9 cellular contexts compared by ENCODE assay signal in the genomic region with DNA sequence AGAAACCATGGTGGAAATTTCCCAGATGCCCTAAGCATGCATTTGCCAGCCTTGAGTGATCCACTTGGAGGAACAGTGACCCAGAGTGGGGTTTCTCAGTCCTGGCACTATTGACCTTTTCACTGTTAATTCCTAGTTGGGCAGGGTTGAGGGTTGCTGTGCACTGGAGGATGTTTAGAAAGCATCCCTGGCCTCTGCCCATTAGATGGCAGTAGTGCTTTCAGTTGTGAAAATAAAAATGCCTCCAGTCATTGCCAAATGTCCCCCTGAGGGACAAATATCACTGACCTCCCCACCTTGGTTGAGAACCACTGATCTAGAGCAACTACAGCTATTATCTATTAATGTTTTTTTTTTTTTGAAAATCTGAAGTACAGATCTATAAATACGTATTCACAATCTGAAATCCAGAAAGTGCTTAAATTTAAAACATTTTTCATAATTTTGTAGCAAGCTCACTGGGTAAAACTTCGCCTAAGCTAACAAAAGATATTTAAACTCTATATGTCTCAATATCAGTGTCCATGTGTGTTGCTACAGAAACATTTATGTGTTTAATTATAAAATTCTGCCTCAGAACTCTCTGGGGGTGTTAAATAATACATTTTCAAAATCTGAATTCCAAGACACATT. TPM values are rescaled to one million over a fixed set of nuclear protein-coding genes. Genes with fewer than 3 reads are reported as not detected.
DNase-seq lines count a peak whose midpoint lies in the region; ATAC-seq, FAIRE-seq and TF ChIP-seq lines count a peak whose summit lies in the region.
"Had no signal": no experiment of that assay in that cellular context is flagged by ENCODE, and none has a peak within 500 bp of the region (broad histone marks: within the 10 kb centered on the region; RNA-seq: fewer than 3 reads in every experiment).

No MANE protein-coding gene starts in this region.

- no peak overlapping the region for H3T11ph ChIP-seq in H9 (ENCODE audit: low read length)

- H2BK12ac ChIP-seq in H9 (ENCODE audit: insufficient read length, low read depth, low read length): no peak overlapping the region

- no peaks in the 10 kb centered on the region for H3K4me1 ChIP-seq in H9 (ENCODE audit: insufficient read depth, low read length)
- no peaks in the 10 kb centered on the region for H3K4me1 ChIP-seq in CD8-positive, alpha-beta T cell (ENCODE audit: insufficient read depth, low read length)

- no peaks in the 10 kb centered on the region for H3K79me1 ChIP-seq in H9 (ENCODE audit: insufficient read depth, low read depth, low read length, poor library complexity, severe bottlenecking)

- no peak overlapping the region for H4K5ac ChIP-seq in H9 (ENCODE audit: insufficient read length, low read depth, low read length)

- peaks cover 0 to 7% of the 10 kb centered on the region in 2 experiments; a peak in 2 of 4 replicates for H3K4me1 Mint-ChIP-seq in H9
- H3K4me1 Mint-ChIP-seq in CD8-positive, alpha-beta T cell (ENCODE audit: low read depth): no peaks in the 10 kb centered on the region

- no peak overlapping the region for H4K91ac ChIP-seq in H9 (ENCODE audit: insufficient read length, low read depth, low read length)

- TF ChIP-seq CTCF in H9 (conservative IDR thresholded peaks at IDR 0.05): peak; percentile 81
- no peak for TF ChIP-seq CTCF in CD8-positive, alpha-beta T cell (IDR thresholded peaks at IDR 0.05)

- H3K79me2 ChIP-seq in H9 (ENCODE audit: insufficient read depth, low read length): no peaks in the 10 kb centered on the region

- H3K23me2 ChIP-seq in H9 (ENCODE audit: insufficient read length, low read depth, low read length, poor library complexity, severe bottlenecking): no peaks in the 10 kb centered on the region

- H3K4me2 ChIP-seq in H9 (ENCODE audit: insufficient read depth, insufficient read length, low read length): no peak overlapping the region

- H2BK15ac ChIP-seq in H9 (ENCODE audit: low read depth, low read length): no peak overlapping the region

- POLR2A ChIA-PET in CD8-positive, alpha-beta T cell (lab: Charles Lee): no interaction called here

- H3K27ac ChIP-seq in H9 (ENCODE audit: insufficient read length, low read depth, low read length): no peak overlapping the region
- no peak overlapping the region for H3K27ac ChIP-seq in CD8-positive, alpha-beta T cell (ENCODE audit: low read depth, low read length)
- H3K27ac ChIP-seq: thoracic aorta had no signal

- H3K18ac ChIP-seq in H9 (ENCODE audit: insufficient read length, low read depth, low read length): no peak overlapping the region

- H3K36me3 ChIP-seq in CD8-positive, alpha-beta T cell (ENCODE audit: insufficient read depth, low read length): no peaks in the 10 kb centered on the region
- H3K36me3 ChIP-seq: thoracic aorta had no signal

- H4K8ac ChIP-seq in H9 (replicated peaks; ENCODE audit: insufficient read length, low read depth, low read length): no peak overlapping the region

- H3K56ac ChIP-seq in H9 (ENCODE audit: insufficient read length, low read depth, low read length): no peak overlapping the region

- no CpG with 5 or more reads among the region's 2 CpGs for WGBS in H9 (ENCODE audit: extremely low coverage, insufficient read length, low lambda C conversion rate)

- CTCF ChIA-PET in CD8-positive, alpha-beta T cell (lab: Charles Lee): interaction anchor here (0.6 to 1.7 kb wide), 3 partner anchors 10 to 269 kb away, joined by 3 to 4 read pairs (median 4); no protein-coding TSS in a partner anchor

- H3K14ac ChIP-seq in H9 (ENCODE audit: insufficient read depth, low read length): no peak overlapping the region

- H3K9me3 Mint-ChIP-seq in H9: 0 out of 5 replicates have a peak, but pooled peaks cover 0 to 2% of the 10 kb centered on the region in 2 experiments
- H3K9me3 Mint-ChIP-seq in CD8-positive, alpha-beta T cell: no peaks in the 10 kb centered on the region

- H3K27me3 ChIP-seq in H9 (ENCODE audit: insufficient read depth, low read length): no peaks in the 10 kb centered on the region
- H3K27me3 ChIP-seq in CD8-positive, alpha-beta T cell (ENCODE audit: insufficient read depth, low read length): no peaks in the 10 kb centered on the region

- H3K9ac ChIP-seq in H9 (ENCODE audit: extremely low read depth, insufficient read length, low read length): no peak overlapping the region

- no peak overlapping the region for H3K4me3 ChIP-seq in CD8-positive, alpha-beta T cell (ENCODE audit: low read depth, low read length)
- H3K4me3 ChIP-seq: thoracic aorta had no signal

- in situ Hi-C loops in Caki2 (cut with HindIII; ENCODE audit: low pct_unique_long_range_greater_than_20kb, low sequenced_read_pairs): no loop called here
- in situ Hi-C loops in SK-MEL-5 (cut with HindIII; ENCODE audit: low pct_unique_long_range_greater_than_20kb, low sequenced_read_pairs): no loop called here

- H3K27ac Mint-ChIP-seq in H9: peak overlapping the region in 1 of 3 experiments; percentile 82; a peak in 1 of 7 replicates
- H3K27ac Mint-ChIP-seq in CD8-positive, alpha-beta T cell: no peak overlapping the region

- intact Hi-C loops in CD8-positive, alpha-beta T cell (cut with DNase I, micrococcal nuclease): loop anchor here in 1 of 2 experiments (10.0 kb wide), 1 partner anchor 291 kb away; no protein-coding TSS in a partner anchor

- no peak for FAIRE-seq in frontal cortex (lab: Jason Lieb, UNC)

- no peaks in the 10 kb centered on the region for H3K9me3 ChIP-seq in H9 (ENCODE audit: control insufficient read depth, low read depth, low read length)
- H3K9me3 ChIP-seq in CD8-positive, alpha-beta T cell (ENCODE audit: low read length): no peaks in the 10 kb centered on the region
- H3K9me3 ChIP-seq: thoracic aorta had no signal

- H2AK5ac ChIP-seq in H9 (ENCODE audit: insufficient read length, low read length): no peak overlapping the region

- no peaks in the 10 kb centered on the region for H4K20me1 ChIP-seq in H9 (ENCODE audit: control insufficient read depth, insufficient read depth, insufficient read length)

- H3K4me3 Mint-ChIP-seq in H9: no peak overlapping the region
- H3K4me3 Mint-ChIP-seq in CD8-positive, alpha-beta T cell: no peak overlapping the region

- no peak for ATAC-seq in CD8-positive, alpha-beta T cell
- ATAC-seq in HG03342 (IDR thresholded peaks at IDR 0.05; ENCODE audit: unreplicated experiment): no peak

- peaks cover 7 to 9% (median 9%) of the 10 kb centered on the region in 3 experiments for H3K36me3 Mint-ChIP-seq in H9 (ENCODE audit: insufficient read depth in 1 of 3, low read depth in 3 of 3)
- peaks cover 39% of the 10 kb centered on the region for H3K36me3 Mint-ChIP-seq in CD8-positive, alpha-beta T cell

- no peak overlapping the region for H2BK5ac ChIP-seq in H9 (ENCODE audit: insufficient read length, low read length)

- H3K4ac ChIP-seq in H9 (ENCODE audit: low read depth, low read length): no peak overlapping the region

- H2AFZ ChIP-seq in H9 (ENCODE audit: low read length): no peak overlapping the region

- no peak overlapping the region for H2BK20ac ChIP-seq in H9 (ENCODE audit: low read depth, low read length, poor library complexity, severe bottlenecking)

- no peak overlapping the region for H3K23ac ChIP-seq in H9 (ENCODE audit: insufficient read length, low read depth, low read length)

- no peaks in the 10 kb centered on the region for H3K27me3 Mint-ChIP-seq in H9 (ENCODE audit: low read depth)
- H3K27me3 Mint-ChIP-seq in CD8-positive, alpha-beta T cell (ENCODE audit: low read depth): no peaks in the 10 kb centered on the region

- DNase-seq in Caki2 (ENCODE audit: low read depth) (peak; percentile 10), H9 (peak; percentile 36), SK-MEL-5 (ENCODE audit: low read depth, low spot score) (peak; percentile 67), fibroblast of peridontal ligament (ENCODE audit: extremely low read depth) (peak; percentile 36), retina (peak; percentile 44), frontal cortex (ENCODE audit: low spot score in 2 of 2) (no peak)
- DNase-seq in CD8-positive, alpha-beta T cell: no peak

- no peak overlapping the region for H2BK120ac ChIP-seq in H9 (ENCODE audit: low read depth, low read length, poor library complexity, severe bottlenecking)

RNA-seq across cellular contexts. Expression of a gene that starts 27.3 kb away (rescaled TPM):
- total RNA-seq in Caki2 (2014; rRNA removed; shearing (Covaris generic); ENCODE audit: low replicate concordance): 3.4 and 6.6 TPM in 2 replicates
- 21.7 and 24.6 TPM in 2 replicates for total RNA-seq in H9 (2021)
- total RNA-seq in SK-MEL-5 (2014; rRNA removed; shearing (Covaris generic)): 3.0 and 5.1 TPM in 2 replicates
- polyA plus RNA-seq in SK-MEL-5 (2015; cell fraction: cytosol; rRNA removed): 5.1 and 5.4 TPM in 2 replicates
- 4.0 and 6.2 TPM in 2 replicates for polyA plus RNA-seq in SK-MEL-5 (2015; cell fraction: nucleus; rRNA removed)
- not detected for total RNA-seq in CD8-positive, alpha-beta T cell
- 24.9 TPM for total RNA-seq in frontal cortex

Comparison
In these comparisons a context has a peak if more than half of its experiments do, and no peak if none do; other contexts are left out.
1. DNase-seq: peak in Caki2 (single experiment), H9 (single experiment), SK-MEL-5 (single experiment), fibroblast of peridontal ligament (single experiment) and retina (single experiment); none in CD8-positive, alpha-beta T cell (0 of 7) and frontal cortex (0 of 2).